In the genomic region with DNA sequence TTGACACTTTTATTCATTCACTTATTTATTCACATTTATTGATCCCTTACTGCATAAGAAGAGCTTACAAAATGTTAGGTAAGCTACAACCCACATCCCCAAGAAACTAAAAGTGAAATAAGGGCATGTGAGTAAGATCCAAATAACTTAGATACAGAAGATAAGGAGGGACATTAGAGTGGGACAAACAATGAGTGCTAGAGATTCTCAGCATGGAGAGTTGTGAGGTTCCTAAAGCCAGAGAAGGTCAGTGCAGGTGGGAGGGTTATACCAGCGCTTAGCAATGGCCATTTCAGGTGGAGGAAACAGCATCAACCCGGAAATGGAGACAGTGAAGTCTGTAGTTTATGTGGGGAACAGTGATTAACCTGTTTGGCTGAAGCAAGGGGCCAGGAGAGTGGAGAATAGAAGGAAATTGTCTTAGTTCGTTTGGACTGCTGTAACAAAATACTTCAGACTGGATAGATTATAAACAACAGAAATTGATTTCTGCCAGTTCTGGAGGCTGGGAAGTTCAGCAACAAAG, we compare ENCODE assay signal across 23 cellular contexts. TPM values are rescaled to one million over a fixed set of nuclear protein-coding genes. Genes with fewer than 3 reads are reported as not detected.
DNase-seq lines count a peak whose midpoint lies in the region; ATAC-seq, FAIRE-seq and TF ChIP-seq lines count a peak whose summit lies in the region.
"Had no signal": no experiment of that assay in that cellular context is flagged by ENCODE, and none has a peak within 500 bp of the region (broad histone marks: within the 10 kb centered on the region; RNA-seq: fewer than 3 reads in every experiment).

No MANE protein-coding gene starts in this region.

- H3K4me1 Mint-ChIP-seq in osteocyte (ENCODE audit: unreplicated experiment): no peaks in the 10 kb centered on the region
- H3K4me1 Mint-ChIP-seq: CD4-positive, CD25-positive, alpha-beta regulatory T cell had no signal

- H4K8ac ChIP-seq in IMR-90 (ENCODE audit: low read depth in 2 of 2, low read length in 2 of 2): no peak overlapping the region

- no peak overlapping the region for H3K4ac ChIP-seq in IMR-90 (ENCODE audit: low read depth, low read length)

- H2AFZ ChIP-seq in IMR-90 (replicated peaks; ENCODE audit: low read length, poor library complexity) (no peak overlapping the region), Karpas-422 (ENCODE audit: low read length) (peak overlapping the region; percentile 28; the same call in 1 of the 2 replicates), K562 (ENCODE audit: low read depth, low read length) (peak overlapping the region; percentile 61)
- H2AFZ ChIP-seq: GM23338 had no signal

- no peak for TF ChIP-seq POLR2A in IMR-90 (IDR thresholded peaks at IDR 0.05; ENCODE audit: low read depth, low read length)
- TF ChIP-seq POLR2A in K562 (conservative IDR thresholded peaks at IDR 0.05): no peak
- TF ChIP-seq POLR2A in stomach (IDR thresholded peaks at IDR 0.05): no peak

- H3K36me3 ChIP-seq in IMR-90 (ENCODE audit: control insufficient read depth, insufficient read depth, low read length) (no peaks in the 10 kb centered on the region), Karpas-422 (ENCODE audit: insufficient read depth, low read length) (no peaks in the 10 kb centered on the region), K562 (ENCODE audit: control insufficient read depth, insufficient read depth, low read length) (no peaks in the 10 kb centered on the region), mucosa of descending colon (ENCODE audit: low read depth) (no peaks in the 10 kb centered on the region), stomach (no peaks in the 10 kb centered on the region), right atrium auricular region (no peaks in the 10 kb centered on the region)
- H3K36me3 ChIP-seq: BE2C had no signal

- H3K18ac ChIP-seq in IMR-90 (ENCODE audit: low read depth, low read length): no peak overlapping the region

- TF ChIP-seq CTCF in IMR-90 (conservative IDR thresholded peaks at IDR 0.05; ENCODE audit: low read depth, low read length): no peak
- TF ChIP-seq CTCF in K562 (IDR thresholded peaks at IDR 0.05 in 2 of 3, conservative IDR thresholded peaks at IDR 0.05 in 1 of 3; ENCODE audit: insufficient read depth in 2 of 3, low read depth in 1 of 3, low read length in 3 of 3): no peak
- no peak for TF ChIP-seq CTCF in mucosa of descending colon (IDR thresholded peaks at IDR 0.05)
- TF ChIP-seq CTCF in stomach (IDR thresholded peaks at IDR 0.05): no peak
- TF ChIP-seq CTCF in right atrium auricular region (IDR thresholded peaks at IDR 0.05): no peak
- no peak for TF ChIP-seq CTCF in osteocyte (IDR thresholded peaks at IDR 0.05)

- DNase-seq in IMR-90 (no peak), Karpas-422 (no peak), K562 (ENCODE audit: extremely low read depth in 1 of 4, low spot score in 3 of 4) (no peak), mucosa of descending colon (no peak), stomach (no peak), right atrium auricular region (ENCODE audit: low spot score) (no peak), osteocyte (ENCODE audit: extremely low spot score, unreplicated experiment) (no peak)
- DNase-seq: ACHN; BE2C; C1 segment of cervical spinal cord; Caco-2; CD4-positive, CD25-positive, alpha-beta regulatory T cell; H7; HFFc6 had no signal

- no peaks in the 10 kb centered on the region for H3K36me3 Mint-ChIP-seq in osteocyte (ENCODE audit: unreplicated experiment)
- H3K36me3 Mint-ChIP-seq: CD4-positive, CD25-positive, alpha-beta regulatory T cell had no signal

- H3K79me2 ChIP-seq in Karpas-422 (ENCODE audit: low read length): no peaks in the 10 kb centered on the region
- H3K79me2 ChIP-seq in K562 (ENCODE audit: control insufficient read depth, insufficient read depth, low read length): no peaks in the 10 kb centered on the region

- BruUV-seq in IMR-90 (replicated peaks; lab: Mats Ljungman, UMichigan) (no TSS peak), K562 (replicated peaks; lab: Mats Ljungman, UMichigan) (no TSS peak)

- H3K4me2 ChIP-seq in IMR-90 (ENCODE audit: low read depth, low read length) (no peak overlapping the region), Karpas-422 (ENCODE audit: low read depth, low read length, poor library complexity, severe bottlenecking) (no peak overlapping the region), K562 (ENCODE audit: insufficient read depth, low read length) (no peak overlapping the region)
- H3K4me2 ChIP-seq: GM23338 had no signal

- H4K91ac ChIP-seq in IMR-90 (ENCODE audit: insufficient read depth, low read depth, low read length): no peak overlapping the region

- in situ Hi-C loops in IMR-90 (cut with MboI; ENCODE audit: low sequenced_read_pairs) (no loop called here), K562 (cut with MboI) (no loop called here)

- no peak for TF ChIP-seq RAD21 in IMR-90 (IDR thresholded peaks at IDR 0.05; ENCODE audit: low read length)
- TF ChIP-seq RAD21 in K562 (CRISPR knock-in tag; conservative IDR thresholded peaks at IDR 0.05 in 1 of 2, IDR thresholded peaks at IDR 0.05 in 1 of 2): no peak

- FAIRE-seq in K562 (lab: Jason Lieb, UNC): no peak
- FAIRE-seq: A204.1, D721Med, G401.6, GM12892, GM18507 had no signal

- no peaks in the 10 kb centered on the region for H3K9me2 ChIP-seq in Karpas-422 (replicated peaks; ENCODE audit: insufficient read depth, low read length)

- H3K9me1 ChIP-seq in IMR-90 (ENCODE audit: insufficient read depth, low read length) (no peaks in the 10 kb centered on the region), K562 (ENCODE audit: control insufficient read depth, insufficient read depth, low read length) (no peaks in the 10 kb centered on the region)

- no peak overlapping the region for H2BK5ac ChIP-seq in IMR-90 (ENCODE audit: low read depth, low read length, poor library complexity, severe bottlenecking)

- no peak overlapping the region for H3K23ac ChIP-seq in IMR-90 (ENCODE audit: low read depth, low read length)

- no peaks in the 10 kb centered on the region for H3K79me1 ChIP-seq in IMR-90 (ENCODE audit: low read depth in 1 of 2, low read length in 2 of 2)

- no peak overlapping the region for H4K5ac ChIP-seq in IMR-90 (ENCODE audit: low read depth, low read length)

- no peak overlapping the region for H2BK120ac ChIP-seq in IMR-90 (ENCODE audit: low read depth, low read length)

- H4K20me1 ChIP-seq in IMR-90 (ENCODE audit: insufficient read depth, low read length) (no peaks in the 10 kb centered on the region), Karpas-422 (ENCODE audit: insufficient read depth, low read depth, low read length) (no peaks in the 10 kb centered on the region), K562 (replicated peaks; ENCODE audit: control insufficient read depth, insufficient read depth, low read length) (no peaks in the 10 kb centered on the region)

- CTCF ChIA-PET in IMR-90 (lab: Yijun Ruan, JAX) (no interaction called here), K562 (lab: Yijun Ruan, JAX; ENCODE audit: low intra/inter-chr PET ratio) (no interaction called here)

- H3K27ac Mint-ChIP-seq in osteocyte (ENCODE audit: unreplicated experiment): no peak overlapping the region
- H3K27ac Mint-ChIP-seq: CD4-positive, CD25-positive, alpha-beta regulatory T cell; GM23338; HFFc6 had no signal

- H3K27ac ChIP-seq in IMR-90 (ENCODE audit: insufficient read depth, low read length) (no peak overlapping the region), Karpas-422 (ENCODE audit: low read length) (no peak overlapping the region), K562 (ENCODE audit: extremely low read depth, low read depth, low read length) (no peak overlapping the region), stomach (no peak overlapping the region), right atrium auricular region (peak overlapping the region in 1 of 2 donors; percentile 53)
- H3K27ac ChIP-seq: HL-60 had no signal

- TF ChIP-seq EP300 in K562 (IDR thresholded peaks at IDR 0.05; ENCODE audit: low read length) (no peak), stomach (IDR thresholded peaks at IDR 0.05) (no peak)

- H3K9me3 Mint-ChIP-seq in osteocyte (ENCODE audit: unreplicated experiment): no peaks in the 10 kb centered on the region
- H3K9me3 Mint-ChIP-seq: GM23338, HFFc6 had no signal

- intact Hi-C loops in IMR-90 (cut with micrococcal nuclease): no loop called here
- intact Hi-C loops in K562 (cut with micrococcal nuclease): no loop called here
- intact Hi-C loops in mucosa of descending colon (cut with DNase I, micrococcal nuclease): no loop called here
- intact Hi-C loops in stomach (cut with DNase I; ENCODE audit: low total_unique reads): no loop called here

- no peaks in the 10 kb centered on the region for H3K4me1 ChIP-seq in IMR-90 (ENCODE audit: control insufficient read depth, insufficient read depth, low read length)
- H3K4me1 ChIP-seq in Karpas-422 (ENCODE audit: low read length): peaks cover 10% of the 10 kb centered on the region
- no peaks in the 10 kb centered on the region; a peak in 1 of 5 replicates for H3K4me1 ChIP-seq in K562 (replicated peaks in 1 of 2; ENCODE audit: control insufficient read depth in 2 of 2, insufficient read depth in 2 of 2, low read length in 2 of 2)
- H3K4me1 ChIP-seq in mucosa of descending colon (ENCODE audit: low read depth): no peaks in the 10 kb centered on the region
- no peaks in the 10 kb centered on the region for H3K4me1 ChIP-seq in stomach
- peaks cover 0 to 31% of the 10 kb centered on the region in 2 donors for H3K4me1 ChIP-seq in right atrium auricular region
- H3K4me1 ChIP-seq: BE2C, Caco-2 had no signal

- no peak overlapping the region for H2BK20ac ChIP-seq in IMR-90 (ENCODE audit: low read depth, low read length)

- 32% methylated on average over 2 of the region's 3 CpGs; no CpG with 5 or more reads in 1 of the 2 experiments for WGBS in IMR-90 (ENCODE audit: extremely low coverage in 2 of 2, insufficient read length in 1 of 2), 2 experiments
- 2% methylated on average over 3 of the region's 3 CpGs for WGBS in K562 (ENCODE audit: insufficient coverage, low coverage, missing lambda C conversion rate)
- WGBS in stomach, 5 donors: 37 to 41% (median 38%) methylated on average over 3 of the region's 3 CpGs

- peaks cover 14% of the 10 kb centered on the region for H3K27me3 Mint-ChIP-seq in osteocyte (ENCODE audit: unreplicated experiment)

- no peak overlapping the region for H3K14ac ChIP-seq in IMR-90 (replicated peaks; ENCODE audit: low read depth, low read length)

- ATAC-seq in IMR-90 (ENCODE audit: low read depth) (no peak), K562 (peak; percentile 54), mucosa of descending colon (peak; percentile 53)
- ATAC-seq: GM23338, HCT116 had no signal

- H3K4me3 ChIP-seq in IMR-90 (ENCODE audit: insufficient read depth, low read depth, low read length) (no peak overlapping the region), Karpas-422 (ENCODE audit: low read length) (no peak overlapping the region), K562 (no peak overlapping the region), mucosa of descending colon (no peak overlapping the region), stomach (no peak overlapping the region), right atrium auricular region (no peak overlapping the region)
- H3K4me3 ChIP-seq: GM23338 had no signal

- peak overlapping the region; percentile 70 for H2AK9ac ChIP-seq in IMR-90 (replicated peaks; ENCODE audit: low read depth, low read length, poor library complexity)

- H3K9me3 ChIP-seq in IMR-90 (ENCODE audit: control insufficient read depth, insufficient read depth, low read length) (no peaks in the 10 kb centered on the region), Karpas-422 (ENCODE audit: low read length) (no peaks in the 10 kb centered on the region), K562 (replicated peaks; ENCODE audit: control insufficient read depth, insufficient read depth, low read depth, low read length) (no peaks in the 10 kb centered on the region), mucosa of descending colon (no peaks in the 10 kb centered on the region), stomach (no peaks in the 10 kb centered on the region), right atrium auricular region (no peaks in the 10 kb centered on the region)
- H3K9me3 ChIP-seq: BE2C, Caco-2 had no signal

- no peak overlapping the region for H3K4me3 Mint-ChIP-seq in osteocyte (ENCODE audit: unreplicated experiment)
- H3K4me3 Mint-ChIP-seq: CD4-positive, CD25-positive, alpha-beta regulatory T cell; GM23338; HFFc6 had no signal

- POLR2A ChIA-PET in IMR-90 (lab: Charles Lee; ENCODE audit: unreplicated experiment): no interaction called here
- POLR2A ChIA-PET in K562 (lab: Yijun Ruan, JAX): no interaction called here

- no peak overlapping the region for H2BK15ac ChIP-seq in IMR-90 (ENCODE audit: low read depth, low read length)

- no peak overlapping the region for H3K9ac ChIP-seq in IMR-90 (ENCODE audit: low read depth, low read length)
- no peak overlapping the region for H3K9ac ChIP-seq in Karpas-422 (ENCODE audit: low read length)
- no peak overlapping the region for H3K9ac ChIP-seq in K562 (ENCODE audit: insufficient read depth in 1 of 2, low read depth in 2 of 2, low read length in 2 of 2)

- H2AK5ac ChIP-seq in IMR-90 (ENCODE audit: low read depth, low read length): no peak overlapping the region

- dilution Hi-C loops in IMR-90 (cut with HindIII; ENCODE audit: low sequenced_read_pairs, unreplicated experiment): no loop called here

- no peak overlapping the region for H3K56ac ChIP-seq in IMR-90 (ENCODE audit: extremely low read depth, insufficient read depth, low read length)

- H3K27me3 ChIP-seq in IMR-90 (ENCODE audit: control insufficient read depth, insufficient read depth, low read length): peaks cover 5% of the 10 kb centered on the region
- no peaks in the 10 kb centered on the region for H3K27me3 ChIP-seq in Karpas-422 (ENCODE audit: low read length)
- H3K27me3 ChIP-seq in K562 (ENCODE audit: control insufficient read depth in 2 of 2, insufficient read depth in 2 of 2, low read length in 2 of 2): no peaks in the 10 kb centered on the region
- H3K27me3 ChIP-seq in stomach: peaks cover 0 to 6% (median 0%) of the 10 kb centered on the region in 3 donors
- no peaks in the 10 kb centered on the region for H3K27me3 ChIP-seq in right atrium auricular region
- H3K27me3 ChIP-seq: BE2C had no signal

RNA-seq across cellular contexts. Expression of gene PCOLCE2, which starts 25.5 kb away (rescaled TPM):
- total RNA-seq in IMR-90 (2012; rRNA removed) (0.54 and 0.56 TPM in 2 replicates), K562 (2014; rRNA removed) (0.73 and 0.86 TPM in 2 replicates), K562 (2014; rRNA removed; fragmentation: Illumina TruSeq; extraction: Trizol) (0.65 and 0.83 TPM in 2 replicates), K562 (2015; rRNA removed; fragmentation: Illumina TruSeq; extraction: Trizol) (0.40 and 0.49 TPM in 2 replicates), K562 (2021) (0.49 and 1.0 TPM in 2 replicates), mucosa of descending colon (1 to 10 TPM; 1.5 to 8.4 (median 2.3) TPM), stomach (10 to 100 TPM in 2 of 5 donors, 1 to 10 TPM in 1, not detected in 2; 6.2 to 26.9 (median 19.6) TPM), right atrium auricular region (100 to 1,000 TPM in 1 of 2 donors, 10 to 100 TPM in 1; 79.1 to 148 TPM), osteocyte (3.8 and 4.0 TPM in 2 replicates)
- polyA plus RNA-seq in IMR-90 (2012; rRNA removed) (0.50 and 0.67 TPM in 2 replicates), K562 (2011; rRNA removed) (1.1 and 1.2 TPM in 2 replicates), K562 (2014; fragmentation: Illumina TruSeq; extraction: Trizol) (0.64 and 0.72 TPM in 2 replicates), K562 (2014; fragmentation: Nextera tagmentation; extraction: Ambion mirVana) (under 1 TPM; 0.18 to 0.39 TPM), K562 (2014; rRNA removed) (0.59 and 1.2 TPM in 2 replicates), stomach (1 to 10 TPM in 1 of 3 donors, under 1 TPM in 2; 0.75 to 1.1 (median 0.78) TPM)
- polyA plus RNA-seq in IMR-90 (2012; cell fraction: cytosol; rRNA removed): 0.48 and 0.53 TPM in 2 replicates
- 0.17 and 0.54 TPM in 2 replicates for polyA plus RNA-seq in IMR-90 (2012; cell fraction: nucleus; rRNA removed; ENCODE audit: low replicate concordance)
- total RNA-seq in Karpas-422 (2014; rRNA removed; shearing (Covaris generic); ENCODE audit: low replicate concordance): not detected in 2 replicates
- 4.6 and 8.1 TPM in 2 replicates for total RNA-seq in K562 (2011; cell fraction: chromatin; rRNA removed; ENCODE audit: low replicate concordance)
- total RNA-seq in K562 (2011; cell fraction: nucleolus; rRNA removed): 3.2 and 3.3 TPM in 2 replicates
- total RNA-seq in K562 (2011; cell fraction: nucleoplasm; rRNA removed): 6.0 and 6.3 TPM in 2 replicates
- polyA plus RNA-seq in K562 (2011; cell fraction: cytosol; rRNA removed): 0.58 and 0.73 TPM in 2 replicates
- 0.76 and 0.98 TPM in 2 replicates for polyA plus RNA-seq in K562 (2011; cell fraction: nucleus; rRNA removed)
- polyA plus RNA-seq in K562 (2012): 0.18 and 0.29 TPM in 2 replicates
- 0.91 and 1.2 TPM in 2 replicates for polyA minus RNA-seq in K562 (2011; rRNA and poly(A)+ RNA removed)
- not detected in 2 replicates for polyA minus RNA-seq in K562 (2011; cell fraction: cytosol; rRNA and poly(A)+ RNA removed)
- polyA minus RNA-seq in K562 (2011; cell fraction: nucleus; rRNA and poly(A)+ RNA removed): 0.33 and 1.3 TPM in 2 replicates
- total RNA-seq: CD4-positive, CD25-positive, alpha-beta regulatory T cell had no signal
- polyA plus RNA-seq: CD4-positive, CD25-positive, alpha-beta regulatory T cell had no signal

RNA-seq across cellular contexts. Expression of gene PAQR9, which starts 49.1 kb away (rescaled TPM):
- total RNA-seq in IMR-90 (2012; rRNA removed) (not detected in 2 replicates), K562 (2014; rRNA removed) (0.27 and 0.29 TPM in 2 replicates), K562 (2014; rRNA removed; fragmentation: Illumina TruSeq; extraction: Trizol) (0.07 and 0.16 TPM in 2 replicates), K562 (2015; rRNA removed; fragmentation: Illumina TruSeq; extraction: Trizol) (0.04 TPM in 1 of 2 replicates, not detected in the other), K562 (2021) (0.40 and 0.58 TPM in 2 replicates), mucosa of descending colon (not detected), stomach (not detected), right atrium auricular region (10 to 100 TPM in 1 of 2 donors, 1 to 10 TPM in 1; 5.7 to 23.0 TPM), osteocyte (not detected in 2 replicates)
- polyA plus RNA-seq in IMR-90 (2012; rRNA removed) (0.04 and 0.05 TPM in 2 replicates), K562 (2011; rRNA removed) (0.12 and 0.39 TPM in 2 replicates), K562 (2014; fragmentation: Illumina TruSeq; extraction: Trizol) (0.21 and 0.22 TPM in 2 replicates), K562 (2014; fragmentation: Nextera tagmentation; extraction: Ambion mirVana) (under 1 TPM; 0.08 to 0.13 TPM), K562 (2014; rRNA removed) (0.33 and 0.47 TPM in 2 replicates), stomach (not detected)
- 0.03 TPM in 1 of 2 replicates, not detected in the other for polyA plus RNA-seq in IMR-90 (2012; cell fraction: cytosol; rRNA removed)
- 0.05 and 0.12 TPM in 2 replicates for polyA plus RNA-seq in IMR-90 (2012; cell fraction: nucleus; rRNA removed; ENCODE audit: low replicate concordance)
- not detected in 2 replicates for total RNA-seq in Karpas-422 (2014; rRNA removed; shearing (Covaris generic); ENCODE audit: low replicate concordance)
- 0.53 and 1.0 TPM in 2 replicates for total RNA-seq in K562 (2011; cell fraction: chromatin; rRNA removed; ENCODE audit: low replicate concordance)
- total RNA-seq in K562 (2011; cell fraction: nucleolus; rRNA removed): 1.4 and 2.0 TPM in 2 replicates
- 0.92 and 1.8 TPM in 2 replicates for total RNA-seq in K562 (2011; cell fraction: nucleoplasm; rRNA removed)
- polyA plus RNA-seq in K562 (2011; cell fraction: cytosol; rRNA removed): 0.12 and 1.3 TPM in 2 replicates
- 0.20 and 1.0 TPM in 2 replicates for polyA plus RNA-seq in K562 (2011; cell fraction: nucleus; rRNA removed)
- 0.11 and 0.31 TPM in 2 replicates for polyA plus RNA-seq in K562 (2012)
- 0.18 and 0.39 TPM in 2 replicates for polyA minus RNA-seq in K562 (2011; rRNA and poly(A)+ RNA removed)
- polyA minus RNA-seq in K562 (2011; cell fraction: cytosol; rRNA and poly(A)+ RNA removed): not detected in 2 replicates
- 0.27 and 0.56 TPM in 2 replicates for polyA minus RNA-seq in K562 (2011; cell fraction: nucleus; rRNA and poly(A)+ RNA removed)
- total RNA-seq: Caco-2; CD4-positive, CD25-positive, alpha-beta regulatory T cell; HT1080 had no signal
- polyA plus RNA-seq: CD4-positive, CD25-positive, alpha-beta regulatory T cell had no signal
